15 cellular contexts compared by ENCODE assay signal in genomic region chr7:100338083-100338696, GRCh38. TPM values are rescaled to one million over a fixed set of nuclear protein-coding genes. Genes with fewer than 3 reads are reported as not detected.
DNase-seq lines count a peak whose midpoint lies in the region; ATAC-seq, FAIRE-seq and TF ChIP-seq lines count a peak whose summit lies in the region.
"Not testable (repeated sequence)": the region's sequence is repeated elsewhere in the genome, so short reads cannot be mapped to it uniquely, and the experiment has no call there.
"Had no signal": no experiment of that assay in that cellular context is flagged by ENCODE, and none has a peak within 500 bp of the region (broad histone marks: within the 10 kb centered on the region; RNA-seq: fewer than 3 reads in every experiment).

No MANE protein-coding gene starts in this region.

- not testable (repeated sequence) for BruUV-seq in Panc1 (replicated peaks; lab: Mats Ljungman, UMichigan)

- H3K4me2 ChIP-seq in keratinocyte (ENCODE audit: control insufficient read depth, extremely low read depth, insufficient read depth, low read depth, low read length): peak overlapping the region; percentile 46

- peak overlapping the region; percentile 36 for H3K9ac ChIP-seq in keratinocyte (ENCODE audit: control insufficient read depth, extremely low read depth, insufficient read depth, low read length)

- H3K4me1 Mint-ChIP-seq in activated CD4-positive, alpha-beta T cell treated with anti-CD3 and anti-CD28 coated beads for 36 hours: peaks cover 40% of the 10 kb centered on the region
- H3K4me1 Mint-ChIP-seq in activated naive CD8-positive, alpha-beta T cell (ENCODE audit: low read depth): peaks cover 37% of the 10 kb centered on the region
- H3K4me1 Mint-ChIP-seq in chondrocyte (ENCODE audit: low read depth): peaks cover 13% of the 10 kb centered on the region
- H3K4me1 Mint-ChIP-seq in progenitor cell of endocrine pancreas (ENCODE audit: low read depth): not testable (repeated sequence)

- H3K36me3 ChIP-seq in Panc1 (ENCODE audit: control insufficient read depth, insufficient read depth, low read length): not testable (repeated sequence)
- H3K36me3 ChIP-seq in keratinocyte (ENCODE audit: control insufficient read depth in 2 of 2, extremely low read depth in 1 of 2, insufficient read depth in 2 of 2, low read length in 2 of 2): peaks cover 2 to 12% of the 10 kb centered on the region in 2 experiments

- CTCF ChIA-PET in Panc1 (lab: Charles Lee); activated CD4-positive, alpha-beta T cell treated with anti-CD3 and anti-CD28 coated beads for 36 hours (lab: Charles Lee): not testable (repeated sequence)

- H3K9me3 Mint-ChIP-seq in activated CD4-positive, alpha-beta T cell treated with anti-CD3 and anti-CD28 coated beads for 36 hours (ENCODE audit: low read depth); activated naive CD8-positive, alpha-beta T cell (ENCODE audit: low read depth); chondrocyte (ENCODE audit: low read depth); progenitor cell of endocrine pancreas (ENCODE audit: low read depth): not testable (repeated sequence)

- in situ Hi-C loops in Panc1 (cut with HindIII; ENCODE audit: low pct_unique_long_range_greater_than_20kb, low sequenced_read_pairs): not testable (repeated sequence)

- H3K4me1 ChIP-seq in Panc1 (ENCODE audit: control insufficient read depth, insufficient read depth, low read length): not testable (repeated sequence)
- H3K4me1 ChIP-seq in keratinocyte (ENCODE audit: control insufficient read depth, extremely low read depth, insufficient read depth, low read length): peaks cover 22% of the 10 kb centered on the region

- not testable (repeated sequence) for ATAC-seq in Panc1; activated CD4-positive, alpha-beta T cell treated with anti-CD3 and anti-CD28 coated beads for 36 hours

- peaks cover 11% of the 10 kb centered on the region for H4K20me1 ChIP-seq in keratinocyte (ENCODE audit: control insufficient read depth, extremely low read depth, insufficient read depth, low read length)

- H3K27ac Mint-ChIP-seq in activated CD4-positive, alpha-beta T cell treated with anti-CD3 and anti-CD28 coated beads for 36 hours: peak overlapping the region; percentile 9
- H3K27ac Mint-ChIP-seq in activated naive CD8-positive, alpha-beta T cell: not testable (repeated sequence)
- H3K27ac Mint-ChIP-seq in chondrocyte (ENCODE audit: unreplicated experiment) (peak overlapping the region; percentile 70), progenitor cell of endocrine pancreas (peak overlapping the region; percentile 49)

- not testable (repeated sequence) for H3K9me3 ChIP-seq in Panc1 (ENCODE audit: control insufficient read depth, insufficient read depth, low read depth, low read length); keratinocyte (ENCODE audit: control insufficient read depth, low read depth, low read length)

- H3K27me3 ChIP-seq in Panc1 (ENCODE audit: control insufficient read depth, insufficient read depth, low read length); keratinocyte (ENCODE audit: control insufficient read depth, extremely low read depth, insufficient read depth, low read length): not testable (repeated sequence)

- not testable (repeated sequence) for H3K9me1 ChIP-seq in keratinocyte (ENCODE audit: control insufficient read depth, extremely low read depth, insufficient read depth, low read length)

- H3K36me3 Mint-ChIP-seq in activated CD4-positive, alpha-beta T cell treated with anti-CD3 and anti-CD28 coated beads for 36 hours (ENCODE audit: low read depth): peaks cover 38% of the 10 kb centered on the region
- H3K36me3 Mint-ChIP-seq in activated naive CD8-positive, alpha-beta T cell; chondrocyte (ENCODE audit: low read depth); progenitor cell of endocrine pancreas (ENCODE audit: insufficient read depth): not testable (repeated sequence)

- peaks cover 32% of the 10 kb centered on the region for H3K79me2 ChIP-seq in keratinocyte (ENCODE audit: control insufficient read depth, insufficient read depth, low read length)

- not testable (repeated sequence) for H3K27me3 Mint-ChIP-seq in activated CD4-positive, alpha-beta T cell treated with anti-CD3 and anti-CD28 coated beads for 36 hours; activated naive CD8-positive, alpha-beta T cell; chondrocyte (ENCODE audit: low read depth); progenitor cell of endocrine pancreas

- H3K27ac ChIP-seq in 22Rv1 (peak overlapping the region; percentile 40; the same call in 1 of the 2 replicates), keratinocyte (ENCODE audit: control insufficient read depth, insufficient read depth, low read length) (peak overlapping the region; percentile 51)
- not testable (repeated sequence) for H3K27ac ChIP-seq in Panc1 (ENCODE audit: low read length)

- H2AFZ ChIP-seq in keratinocyte (ENCODE audit: control insufficient read depth, low read length): not testable (repeated sequence)

- TF ChIP-seq CTCF in 22Rv1 (IDR thresholded peaks at IDR 0.05); Panc1 (IDR thresholded peaks at IDR 0.05); chondrocyte (IDR thresholded peaks at IDR 0.05); keratinocyte (optimal IDR thresholded peaks at IDR 0.05 in 1 of 3, IDR thresholded peaks at IDR 0.05 in 1 of 3, conservative IDR thresholded peaks at IDR 0.05 in 1 of 3; ENCODE audit: extremely low read depth in 1 of 3, insufficient read depth in 2 of 3, low read length in 3 of 3); progenitor cell of endocrine pancreas (IDR thresholded peaks at IDR 0.05; ENCODE audit: unreplicated experiment): not testable (repeated sequence)

- not testable (repeated sequence) for H3K4me3 Mint-ChIP-seq in activated CD4-positive, alpha-beta T cell treated with anti-CD3 and anti-CD28 coated beads for 36 hours
- peak overlapping the region; percentile 78 for H3K4me3 Mint-ChIP-seq in activated naive CD8-positive, alpha-beta T cell
- H3K4me3 Mint-ChIP-seq in chondrocyte (ENCODE audit: unreplicated experiment) (peak overlapping the region; percentile 25), progenitor cell of endocrine pancreas (ENCODE audit: low read depth) (peak overlapping the region; percentile 40)

- peak overlapping the region; percentile 21 to 59; a peak in 3 of 4 replicates for H3K4me3 ChIP-seq in Panc1 (ENCODE audit: low read depth in 2 of 2, low read length in 2 of 2)
- H3K4me3 ChIP-seq in keratinocyte (ENCODE audit: control insufficient read depth in 2 of 3, extremely low read depth in 1 of 3, insufficient read depth in 2 of 3, low read depth in 1 of 3, low read length in 3 of 3): not testable (repeated sequence)

- intact Hi-C loops in Panc1 (cut with micrococcal nuclease; ENCODE audit: unreplicated experiment): not testable (repeated sequence)
- intact Hi-C loops in activated CD4-positive, alpha-beta T cell treated with anti-CD3 and anti-CD28 coated beads for 36 hours (cut with DNase I, micrococcal nuclease): loop anchor here in 1 of 2 experiments (5.0 kb wide), 1 partner anchor 256 kb away; the partner anchor contains the start of gene ZNF3

- POLR2A ChIA-PET in Panc1 (lab: Charles Lee); activated CD4-positive, alpha-beta T cell treated with anti-CD3 and anti-CD28 coated beads for 36 hours (lab: Charles Lee): not testable (repeated sequence)

- dilution Hi-C loops in keratinocyte (cut with MboI; ENCODE audit: extremely low pct_ligation_motif_present, low sequenced_read_pairs): not testable (repeated sequence)

- FAIRE-seq in keratinocyte (lab: Jason Lieb, UNC): not testable (repeated sequence)

- peak; percentile 18 for DNase-seq in ELR (ENCODE audit: low read depth)
- not testable (repeated sequence) for DNase-seq in Panc1 (ENCODE audit: low read depth, low spot score); activated CD4-positive, alpha-beta T cell treated with anti-CD3 and anti-CD28 coated beads for 36 hours; chondrocyte (ENCODE audit: low spot score); keratinocyte (ENCODE audit: low read depth, low spot score); progenitor cell of endocrine pancreas (ENCODE audit: low spot score, unreplicated experiment)

RNA-seq across cellular contexts. Expression of gene PILRB, which starts 19.7 kb away (rescaled TPM):
- total RNA-seq in Panc1 (2021; ENCODE audit: unreplicated experiment) (73.2 TPM), chondrocyte (19.1 to 32.2 TPM (median 20.3 TPM) in 3 replicates), progenitor cell of endocrine pancreas (64.6 and 67.9 TPM in 2 replicates)
- 43.4 TPM for polyA plus RNA-seq in Panc1 (2012; ENCODE audit: insufficient read length)
- 10 to 100 TPM; 30.5 to 37.5 TPM for total RNA-seq in activated CD4-positive, alpha-beta T cell treated with anti-CD3 and anti-CD28 coated beads for 36 hours
- polyA plus RNA-seq in keratinocyte: 16.5 to 31.4 TPM (median 23.1 TPM) in 3 replicates
- 9.5 TPM for polyA plus RNA-seq in keratinocyte (2011; ENCODE audit: low read depth)
- 4.4 and 4.6 TPM in 2 replicates for polyA plus RNA-seq in keratinocyte (2011; cell fraction: cytosol; rRNA removed)
- 121 and 125 TPM in 2 replicates for polyA plus RNA-seq in keratinocyte (2011; cell fraction: nucleus; rRNA removed)
- polyA plus RNA-seq in keratinocyte (2012; ENCODE audit: low replicate concordance): 9.1 and 15.1 TPM in 2 replicates
- 10.0 to 21.1 TPM (median 11.7 TPM) in 3 replicates for polyA minus RNA-seq in keratinocyte
- polyA minus RNA-seq in keratinocyte (2011; cell fraction: cytosol; rRNA and poly(A)+ RNA removed): 4.2 TPM
- 24.4 and 26.1 TPM in 2 replicates for polyA minus RNA-seq in keratinocyte (2011; cell fraction: nucleus; rRNA and poly(A)+ RNA removed)

RNA-seq across cellular contexts. Expression of gene SPDYE3, which starts 30.7 kb away (rescaled TPM):
- not detected for total RNA-seq in Panc1 (2021; ENCODE audit: unreplicated experiment)
- polyA plus RNA-seq in Panc1 (2012; ENCODE audit: insufficient read length): 5.5 TPM
- total RNA-seq in activated CD4-positive, alpha-beta T cell treated with anti-CD3 and anti-CD28 coated beads for 36 hours: not detected
- total RNA-seq in chondrocyte: not detected in 3 replicates
- not detected in 3 replicates for polyA plus RNA-seq in keratinocyte
- not detected for polyA plus RNA-seq in keratinocyte (2011; ENCODE audit: low read depth)
- polyA plus RNA-seq in keratinocyte (2011; cell fraction: cytosol; rRNA removed): not detected in 2 replicates
- not detected in 2 replicates for polyA plus RNA-seq in keratinocyte (2011; cell fraction: nucleus; rRNA removed)
- 1.5 and 1.9 TPM in 2 replicates for polyA plus RNA-seq in keratinocyte (2012; ENCODE audit: low replicate concordance)
- polyA minus RNA-seq in keratinocyte: not detected in 3 replicates
- not detected for polyA minus RNA-seq in keratinocyte (2011; cell fraction: cytosol; rRNA and poly(A)+ RNA removed)
- polyA minus RNA-seq in keratinocyte (2011; cell fraction: nucleus; rRNA and poly(A)+ RNA removed): not detected in 2 replicates
- not detected in 2 replicates for total RNA-seq in progenitor cell of endocrine pancreas
- total RNA-seq: activated B cell treated with CpG ODN at 0.5 μM for 24 hours; activated CD8-positive, alpha-beta memory T cell treated with anti-CD3 and anti-CD28 coated beads for 36 hours; esophagus muscularis mucosa; heart right ventricle; lung; naive thymus-derived CD8-positive, alpha-beta T cell; thoracic aorta had no signal

RNA-seq across cellular contexts. Expression of gene PILRA, which starts 35.1 kb away (rescaled TPM):
- 4.8 TPM for total RNA-seq in Panc1 (2021; ENCODE audit: unreplicated experiment)
- 2.6 TPM for polyA plus RNA-seq in Panc1 (2012; ENCODE audit: insufficient read length)
- under 1 TPM; 0.80 to 0.90 TPM for total RNA-seq in activated CD4-positive, alpha-beta T cell treated with anti-CD3 and anti-CD28 coated beads for 36 hours
- 0.60 to 0.92 TPM (median 0.62 TPM) in 3 replicates for total RNA-seq in chondrocyte
- 0.17 to 0.59 TPM (median 0.33 TPM) in 3 replicates for polyA plus RNA-seq in keratinocyte
- not detected for polyA plus RNA-seq in keratinocyte (2011; ENCODE audit: low read depth)
- 0.10 TPM in 1 of 2 replicates, not detected in the other for polyA plus RNA-seq in keratinocyte (2011; cell fraction: cytosol; rRNA removed)
- polyA plus RNA-seq in keratinocyte (2011; cell fraction: nucleus; rRNA removed): 1.7 and 1.9 TPM in 2 replicates
- 1.5 TPM in 1 of 2 replicates, not detected in the other for polyA plus RNA-seq in keratinocyte (2012; ENCODE audit: low replicate concordance)
- 0.32 to 0.56 TPM in 2 of 3 replicates, not detected in the other for polyA minus RNA-seq in keratinocyte
- not detected for polyA minus RNA-seq in keratinocyte (2011; cell fraction: cytosol; rRNA and poly(A)+ RNA removed)
- 0.53 and 3.0 TPM in 2 replicates for polyA minus RNA-seq in keratinocyte (2011; cell fraction: nucleus; rRNA and poly(A)+ RNA removed)
- total RNA-seq in progenitor cell of endocrine pancreas: 3.9 and 5.3 TPM in 2 replicates
